11 cellular contexts compared by ENCODE assay signal in the genomic region with DNA sequence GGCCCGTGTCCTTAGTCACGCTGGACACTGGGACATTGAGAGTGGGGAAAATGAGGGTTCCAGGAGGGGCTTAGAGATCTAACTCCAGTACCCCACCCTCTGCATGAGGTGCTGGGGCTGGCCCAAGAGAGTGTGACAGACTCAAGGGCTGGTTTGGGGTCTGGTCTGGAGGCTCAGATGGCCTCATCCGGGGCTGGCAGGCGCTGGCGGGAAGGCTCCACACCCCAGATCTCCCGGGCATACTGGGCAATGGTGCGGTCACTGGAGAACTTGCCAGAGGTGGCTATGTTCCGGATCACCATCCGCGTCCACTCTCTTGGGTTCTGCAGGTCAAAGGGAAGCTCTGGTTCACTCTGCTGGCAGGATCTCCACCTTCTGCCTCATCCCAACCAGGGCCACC. TPM values are rescaled to one million over a fixed set of nuclear protein-coding genes. Genes with fewer than 3 reads are reported as not detected.
DNase-seq lines count a peak whose midpoint lies in the region; ATAC-seq lines count a peak whose summit lies in the region.
"Had no signal": no experiment of that assay in that cellular context is flagged by ENCODE, and none has a peak within 500 bp of the region (broad histone marks: within the 10 kb centered on the region; RNA-seq: fewer than 3 reads in every experiment).

No MANE protein-coding gene starts in this region.

- H3K9ac ChIP-seq in iPS-20b (ENCODE audit: low read depth, low read length) = no peak overlapping the region

- H3K9me3 ChIP-seq in iPS-20b (ENCODE audit: insufficient read depth, low read depth, low read length) = no peaks in the 10 kb centered on the region

- H3K9me3 Mint-ChIP-seq in T-cell = no peaks in the 10 kb centered on the region
- no peaks in the 10 kb centered on the region for H3K9me3 Mint-ChIP-seq in stimulated activated effector memory CD8-positive, alpha-beta T cell treated with anti-CD3 and anti-CD28 coated beads, Interleukin-12 subunit alpha, Interleukin-12 subunit beta, amount 100 ng/mL, for 72 hours

- CTCF ChIA-PET in T-cell (lab: Charles Lee) = interaction anchor here (0.6 to 2.2 kb wide), 2 partner anchors 26 to 30 kb away, joined by 3 to 5 read pairs; no protein-coding TSS in a partner anchor

- H3K27me3 ChIP-seq in iPS-20b (ENCODE audit: insufficient read depth, low read length) = peaks cover 46% of the 10 kb centered on the region

- H3K4me3 Mint-ChIP-seq in T-cell = peak overlapping the region; percentile 49 to 96 (median 53)
- H3K4me3 Mint-ChIP-seq in stimulated activated effector memory CD8-positive, alpha-beta T cell treated with anti-CD3 and anti-CD28 coated beads, Interleukin-12 subunit alpha, Interleukin-12 subunit beta, amount 100 ng/mL, for 72 hours = peak overlapping the region; percentile 91

- H3K27ac ChIP-seq in iPS-20b (ENCODE audit: low read length) = no peak overlapping the region

- DNase-seq in G401 (ENCODE audit: low spot score) (peak; percentile 19), T-cell (no peak), cerebellar cortex (ENCODE audit: low spot score) (no peak)
- no peak for DNase-seq in stimulated activated effector memory CD8-positive, alpha-beta T cell treated with anti-CD3 and anti-CD28 coated beads, Interleukin-12 subunit alpha, Interleukin-12 subunit beta, amount 100 ng/mL, for 72 hours (ENCODE audit: low spot score in 2 of 2)
- DNase-seq: cerebellar nuclear complex, MM.1S, NCI-H526 had no signal

- ATAC-seq in T-cell (replicated peaks in 1 of 4) (no peak), HG03521 (IDR thresholded peaks at IDR 0.05; ENCODE audit: unreplicated experiment) (no peak), HG02938 (IDR thresholded peaks at IDR 0.05; ENCODE audit: unreplicated experiment) (no peak), GM21528 (IDR thresholded peaks at IDR 0.05; ENCODE audit: low FRiP score, unreplicated experiment) (no peak)
- ATAC-seq in stimulated activated effector memory CD8-positive, alpha-beta T cell treated with anti-CD3 and anti-CD28 coated beads, Interleukin-12 subunit alpha, Interleukin-12 subunit beta, amount 100 ng/mL, for 72 hours = no peak

- peak overlapping the region; percentile 79; the same call in 1 of the 2 replicates for H3K4me3 ChIP-seq in iPS-20b (ENCODE audit: low read length)

- H3K36me3 ChIP-seq in iPS-20b (ENCODE audit: insufficient read depth, low read depth, low read length) = no peaks in the 10 kb centered on the region

- H3K36me3 Mint-ChIP-seq in T-cell = peaks cover 3% of the 10 kb centered on the region
- peaks cover 24% of the 10 kb centered on the region for H3K36me3 Mint-ChIP-seq in stimulated activated effector memory CD8-positive, alpha-beta T cell treated with anti-CD3 and anti-CD28 coated beads, Interleukin-12 subunit alpha, Interleukin-12 subunit beta, amount 100 ng/mL, for 72 hours

- POLR2A ChIA-PET in T-cell (lab: Charles Lee) = interaction anchor here (0.5 to 1.8 kb wide), 3 partner anchors 15 to 757 kb away, joined by 3 to 12 read pairs (median 3); no protein-coding TSS in a partner anchor

- H3K4me1 ChIP-seq in iPS-20b (ENCODE audit: insufficient read depth, low read length) = peaks cover 7% of the 10 kb centered on the region; the same call in 1 of the 2 replicates

- H3K27me3 Mint-ChIP-seq in T-cell = no peaks in the 10 kb centered on the region

- in situ Hi-C loops in G401 (cut with HindIII; ENCODE audit: low sequenced_read_pairs) = no loop called here

- H3K27ac Mint-ChIP-seq in T-cell = peak overlapping the region; percentile 86 to 89
- no peak overlapping the region for H3K27ac Mint-ChIP-seq in stimulated activated effector memory CD8-positive, alpha-beta T cell treated with anti-CD3 and anti-CD28 coated beads, Interleukin-12 subunit alpha, Interleukin-12 subunit beta, amount 100 ng/mL, for 72 hours

- H3K4me1 Mint-ChIP-seq in T-cell = peaks cover 33 to 42% (median 41%) of the 10 kb centered on the region in 3 donors
- H3K4me1 Mint-ChIP-seq in stimulated activated effector memory CD8-positive, alpha-beta T cell treated with anti-CD3 and anti-CD28 coated beads, Interleukin-12 subunit alpha, Interleukin-12 subunit beta, amount 100 ng/mL, for 72 hours = peaks cover 47% of the 10 kb centered on the region

RNA-seq across cellular contexts. Expression of gene RASGRP2, which starts 2.5 kb away (rescaled TPM):
- 0.62 and 1.9 TPM in 2 replicates for total RNA-seq in G401 (2014; rRNA removed; shearing (Covaris generic))
- 100 to 1,000 TPM; 574 to 767 (median 656) TPM for total RNA-seq in T-cell

RNA-seq across cellular contexts. Expression of gene PYGM, which starts 13.3 kb away (rescaled TPM):
- 8.6 and 11.6 TPM in 2 replicates for total RNA-seq in G401 (2014; rRNA removed; shearing (Covaris generic))
- total RNA-seq in T-cell = 10 to 100 TPM in 1 of 5 donors, 1 to 10 TPM in 4; 7.4 to 34.7 (median 8.5) TPM

RNA-seq across cellular contexts. Expression of gene NRXN2, which starts 23.5 kb away (rescaled TPM):
- 16.7 and 24.1 TPM in 2 replicates for total RNA-seq in G401 (2014; rRNA removed; shearing (Covaris generic))
- total RNA-seq in T-cell = under 1 TPM in 3 of 5 donors, not detected in 2; 0.43 to 0.70 (median 0.47) TPM

RNA-seq across cellular contexts. Expression of gene SF1, which starts 31.9 kb away (rescaled TPM):
- 114 and 170 TPM in 2 replicates for total RNA-seq in G401 (2014; rRNA removed; shearing (Covaris generic))
- 1,000 to 10,000 TPM in 2 of 5 donors, 100 to 1,000 TPM in 3; 670 to 1,510 (median 732) TPM for total RNA-seq in T-cell

RNA-seq across cellular contexts. Expression of gene MAP4K2, which starts 56.5 kb away (rescaled TPM):
- 24.7 and 26.6 TPM in 2 replicates for total RNA-seq in G401 (2014; rRNA removed; shearing (Covaris generic))
- total RNA-seq in T-cell = 100 to 1,000 TPM in 3 of 5 donors, 10 to 100 TPM in 2; 80.9 to 131 (median 102) TPM

Comparison
In these comparisons a context has a peak if more than half of its experiments do, and no peak if none do; other contexts are left out.
1. RNA of gene RASGRP2, which starts 2.5 kb away (total RNA-seq): 574 to 767 TPM in T-cell; 0.62 to 1.9 TPM in G401; every median in the first group is over 100 times any median in the second.
2. RNA of gene NRXN2, which starts 23.5 kb away (total RNA-seq): 16.7 to 24.1 TPM in G401; 0.43 to 0.70 TPM in T-cell; every median in the first group is over 10 times any median in the second.